1 cellular context compared by ENCODE assay signal in the genomic region with DNA sequence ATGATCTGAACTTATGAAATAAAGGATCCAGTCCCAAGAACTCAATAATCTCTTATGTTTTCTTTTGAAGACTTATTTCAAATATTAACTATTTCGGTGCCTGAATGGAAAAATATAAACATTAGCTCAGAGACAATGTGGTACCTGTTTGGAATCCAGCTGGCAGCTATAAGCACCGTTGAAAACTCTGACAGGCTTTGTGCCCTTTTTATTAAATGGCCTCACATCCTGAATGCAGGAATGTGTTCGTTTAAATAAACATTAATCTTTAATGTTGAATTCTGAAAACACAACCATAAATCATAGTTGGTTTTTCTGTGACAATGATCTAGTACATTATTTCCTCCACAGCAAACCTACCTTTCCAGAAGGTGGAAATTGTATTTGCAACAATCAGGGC.
TF ChIP-seq lines count a peak whose summit lies in the region.

No MANE protein-coding gene starts in this region.

TF ChIP-seq in HCT116, 20 proteins besides CTCF, POLR2A, EP300 and RAD21 (continued from another document):
- TF ChIP-seq, protein P1, sequence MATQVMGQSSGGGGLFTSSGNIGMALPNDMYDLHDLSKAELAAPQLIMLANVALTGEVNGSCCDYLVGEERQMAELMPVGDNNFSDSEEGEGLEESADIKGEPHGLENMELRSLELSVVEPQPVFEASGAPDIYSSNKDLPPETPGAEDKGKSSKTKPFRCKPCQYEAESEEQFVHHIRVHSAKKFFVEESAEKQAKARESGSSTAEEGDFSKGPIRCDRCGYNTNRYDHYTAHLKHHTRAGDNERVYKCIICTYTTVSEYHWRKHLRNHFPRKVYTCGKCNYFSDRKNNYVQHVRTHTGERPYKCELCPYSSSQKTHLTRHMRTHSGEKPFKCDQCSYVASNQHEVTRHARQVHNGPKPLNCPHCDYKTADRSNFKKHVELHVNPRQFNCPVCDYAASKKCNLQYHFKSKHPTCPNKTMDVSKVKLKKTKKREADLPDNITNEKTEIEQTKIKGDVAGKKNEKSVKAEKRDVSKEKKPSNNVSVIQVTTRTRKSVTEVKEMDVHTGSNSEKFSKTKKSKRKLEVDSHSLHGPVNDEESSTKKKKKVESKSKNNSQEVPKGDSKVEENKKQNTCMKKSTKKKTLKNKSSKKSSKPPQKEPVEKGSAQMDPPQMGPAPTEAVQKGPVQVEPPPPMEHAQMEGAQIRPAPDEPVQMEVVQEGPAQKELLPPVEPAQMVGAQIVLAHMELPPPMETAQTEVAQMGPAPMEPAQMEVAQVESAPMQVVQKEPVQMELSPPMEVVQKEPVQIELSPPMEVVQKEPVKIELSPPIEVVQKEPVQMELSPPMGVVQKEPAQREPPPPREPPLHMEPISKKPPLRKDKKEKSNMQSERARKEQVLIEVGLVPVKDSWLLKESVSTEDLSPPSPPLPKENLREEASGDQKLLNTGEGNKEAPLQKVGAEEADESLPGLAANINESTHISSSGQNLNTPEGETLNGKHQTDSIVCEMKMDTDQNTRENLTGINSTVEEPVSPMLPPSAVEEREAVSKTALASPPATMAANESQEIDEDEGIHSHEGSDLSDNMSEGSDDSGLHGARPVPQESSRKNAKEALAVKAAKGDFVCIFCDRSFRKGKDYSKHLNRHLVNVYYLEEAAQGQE (IDR thresholded peaks at IDR 0.05; ENCODE audit: low read depth): no peak
- TF ChIP-seq EGR1 (IDR thresholded peaks at IDR 0.05; ENCODE audit: low read depth): no peak
- TF ChIP-seq SP1 (IDR thresholded peaks at IDR 0.05; ENCODE audit: low read depth): no peak
- TF ChIP-seq, protein P2, sequence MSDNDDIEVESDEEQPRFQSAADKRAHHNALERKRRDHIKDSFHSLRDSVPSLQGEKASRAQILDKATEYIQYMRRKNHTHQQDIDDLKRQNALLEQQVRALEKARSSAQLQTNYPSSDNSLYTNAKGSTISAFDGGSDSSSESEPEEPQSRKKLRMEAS (IDR thresholded peaks at IDR 0.05): no peak
- TF ChIP-seq EZH2 (IDR thresholded peaks at IDR 0.05): no peak
- TF ChIP-seq, protein P3, sequence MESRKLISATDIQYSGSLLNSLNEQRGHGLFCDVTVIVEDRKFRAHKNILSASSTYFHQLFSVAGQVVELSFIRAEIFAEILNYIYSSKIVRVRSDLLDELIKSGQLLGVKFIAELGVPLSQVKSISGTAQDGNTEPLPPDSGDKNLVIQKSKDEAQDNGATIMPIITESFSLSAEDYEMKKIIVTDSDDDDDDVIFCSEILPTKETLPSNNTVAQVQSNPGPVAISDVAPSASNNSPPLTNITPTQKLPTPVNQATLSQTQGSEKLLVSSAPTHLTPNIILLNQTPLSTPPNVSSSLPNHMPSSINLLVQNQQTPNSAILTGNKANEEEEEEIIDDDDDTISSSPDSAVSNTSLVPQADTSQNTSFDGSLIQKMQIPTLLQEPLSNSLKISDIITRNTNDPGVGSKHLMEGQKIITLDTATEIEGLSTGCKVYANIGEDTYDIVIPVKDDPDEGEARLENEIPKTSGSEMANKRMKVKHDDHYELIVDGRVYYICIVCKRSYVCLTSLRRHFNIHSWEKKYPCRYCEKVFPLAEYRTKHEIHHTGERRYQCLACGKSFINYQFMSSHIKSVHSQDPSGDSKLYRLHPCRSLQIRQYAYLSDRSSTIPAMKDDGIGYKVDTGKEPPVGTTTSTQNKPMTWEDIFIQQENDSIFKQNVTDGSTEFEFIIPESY (IDR thresholded peaks at IDR 0.05; ENCODE audit: extremely low read depth, insufficient replicate concordance, low read length): no peak
- no peak for TF ChIP-seq YY1 (IDR thresholded peaks at IDR 0.05; ENCODE audit: extremely low read depth, insufficient replicate concordance, low read depth, low read length)
- TF ChIP-seq POLR2AphosphoS5 (IDR thresholded peaks at IDR 0.05; ENCODE audit: low read depth, low read length): no peak
- no peak for TF ChIP-seq SRF (IDR thresholded peaks at IDR 0.05; ENCODE audit: low read depth)
- no peak for TF ChIP-seq ZFX (IDR thresholded peaks at IDR 0.05)
- no peak for TF ChIP-seq ELF1 (IDR thresholded peaks at IDR 0.05; ENCODE audit: borderline replicate concordance, low read depth)
- no peak for TF ChIP-seq CEBPB (IDR thresholded peaks at IDR 0.05; ENCODE audit: low read depth)
- TF ChIP-seq JUND (IDR thresholded peaks at IDR 0.05): no peak
